Comparison of ENCODE assay signal across 9 cellular contexts in genomic region chr1:201169971-201170532, GRCh38. TPM values are rescaled to one million over a fixed set of nuclear protein-coding genes. Genes with fewer than 3 reads are reported as not detected.
DNase-seq lines count a peak whose midpoint lies in the region; ATAC-seq and TF ChIP-seq lines count a peak whose summit lies in the region.
"Had no signal": no experiment of that assay in that cellular context is flagged by ENCODE, and none has a peak within 500 bp of the region (broad histone marks: within the 10 kb centered on the region; RNA-seq: fewer than 3 reads in every experiment).

No MANE protein-coding gene starts in this region.

- H3K9me2 ChIP-seq in GM23338 (ENCODE audit: insufficient read depth), result no peaks in the 10 kb centered on the region

- H3K4me2 ChIP-seq in GM23338, result peak overlapping the region; percentile 92

- H3K27ac Mint-ChIP-seq in GM23338, result peak overlapping the region; percentile 65; the same call in 1 of the 2 replicates
- peak overlapping the region; percentile 90 for H3K27ac Mint-ChIP-seq in T-helper 17 cell
- H3K27ac Mint-ChIP-seq in glutamatergic neuron (ENCODE audit: unreplicated experiment), result peak overlapping the region; percentile 65

- peaks cover 9% of the 10 kb centered on the region; the same call in 1 of the 2 replicates for H3K27me3 ChIP-seq in GM23338 (ENCODE audit: insufficient read depth)

- H3F3A ChIP-seq in GM23338 (replicated peaks; ENCODE audit: low read depth), result 0 out of 2 replicates have a peak, but pooled peaks cover 5% of the 10 kb centered on the region

- ATAC-seq in GM23338, result no peak
- no peak for ATAC-seq in T-helper 17 cell
- ATAC-seq in HG03039 (IDR thresholded peaks at IDR 0.05; ENCODE audit: unreplicated experiment), result no peak

- H3K4me3 Mint-ChIP-seq in GM23338 (peak overlapping the region; percentile 77), T-helper 17 cell (peak overlapping the region; percentile 87), glutamatergic neuron (ENCODE audit: unreplicated experiment) (peak overlapping the region; percentile 73)

- TF ChIP-seq CTCF in GM23338 (conservative IDR thresholded peaks at IDR 0.05; ENCODE audit: low read depth in 2 of 2) (no peak), glutamatergic neuron (IDR thresholded peaks at IDR 0.05; ENCODE audit: partially characterized antibody, unreplicated experiment) (no peak), retinal pigment epithelial cell (conservative IDR thresholded peaks at IDR 0.05; ENCODE audit: low read depth, low read length) (no peak)

- no peaks in the 10 kb centered on the region for H4K20me1 ChIP-seq in GM23338 (replicated peaks; ENCODE audit: insufficient read depth)

- H3K9me3 Mint-ChIP-seq in GM23338 (no peaks in the 10 kb centered on the region), glutamatergic neuron (ENCODE audit: unreplicated experiment) (peaks cover 2% of the 10 kb centered on the region)

- H3K4me1 Mint-ChIP-seq in GM23338 (peaks cover 16% of the 10 kb centered on the region), T-helper 17 cell (peaks cover 10% of the 10 kb centered on the region), glutamatergic neuron (ENCODE audit: low read depth, unreplicated experiment) (peaks cover 10% of the 10 kb centered on the region)

- no peaks in the 10 kb centered on the region for H3K36me3 Mint-ChIP-seq in GM23338 (ENCODE audit: low read depth)
- peaks cover 3% of the 10 kb centered on the region for H3K36me3 Mint-ChIP-seq in T-helper 17 cell (ENCODE audit: low read depth)
- H3K36me3 Mint-ChIP-seq in glutamatergic neuron (ENCODE audit: unreplicated experiment), result no peaks in the 10 kb centered on the region

- peaks cover 2% of the 10 kb centered on the region for H3K27me3 Mint-ChIP-seq in GM23338 (ENCODE audit: insufficient read depth, low read depth, poor library complexity)
- H3K27me3 Mint-ChIP-seq in T-helper 17 cell, result peaks cover 12% of the 10 kb centered on the region
- H3K27me3 Mint-ChIP-seq in glutamatergic neuron (ENCODE audit: unreplicated experiment), result no peaks in the 10 kb centered on the region

- H2AFZ ChIP-seq in GM23338, result peak overlapping the region; percentile 89; the same call in 1 of the 2 replicates

- no peaks in the 10 kb centered on the region for H3K36me3 ChIP-seq in GM23338 (ENCODE audit: insufficient read depth)

- DNase-seq in GM23338 (ENCODE audit: low spot score) (no peak), T-helper 17 cell (no peak), glutamatergic neuron (no peak), retinal pigment epithelial cell (ENCODE audit: low read depth) (no peak), DMS 273 (lab: John Stamatoyannopoulos, UW; ENCODE audit: unreplicated experiment) (no peak), T1000 (lab: John Stamatoyannopoulos, UW) (no peak)
- no peak for DNase-seq in activated naive CD4-positive, alpha-beta T cell (lab: John Stamatoyannopoulos, UW)

- H3K4me1 ChIP-seq in GM23338 (ENCODE audit: insufficient read depth), result peaks cover 19% of the 10 kb centered on the region

- H3K9me3 ChIP-seq in T-helper 17 cell (ENCODE audit: control insufficient read depth, low read length, poor library complexity, severe bottlenecking), result no peaks in the 10 kb centered on the region

- H3K4me3 ChIP-seq in GM23338 (peak overlapping the region; percentile 88), retinal pigment epithelial cell (ENCODE audit: low read length) (peak overlapping the region; percentile 68)

- peak overlapping the region; percentile 29; the same call in 1 of the 2 replicates for H3K27ac ChIP-seq in GM23338 (ENCODE audit: low read depth)

- no peaks in the 10 kb centered on the region for H3K79me2 ChIP-seq in GM23338 (replicated peaks; ENCODE audit: insufficient read depth)

TF ChIP-seq in GM23338, 12 proteins besides CTCF, POLR2A, EP300 and RAD21 (continues in another document):
- TF ChIP-seq NANOG (IDR thresholded peaks at IDR 0.05; ENCODE audit: borderline replicate concordance), result no peak
- TF ChIP-seq CREB1 (CRISPR knock-in tag; IDR thresholded peaks at IDR 0.05; ENCODE audit: low read depth), result no peak
- no peak for TF ChIP-seq ETS1 (IDR thresholded peaks at IDR 0.05)
- TF ChIP-seq STAT1 (IDR thresholded peaks at IDR 0.05; ENCODE audit: unreplicated experiment), result no peak
- no peak for TF ChIP-seq REST (IDR thresholded peaks at IDR 0.05; ENCODE audit: unreplicated experiment)

RNA-seq across cellular contexts. Expression of gene TMEM9, which starts 15.8 kb away (rescaled TPM):
- 109 and 147 TPM in 2 replicates for total RNA-seq in GM23338 (2014; rRNA removed; shearing (Covaris generic))
- 71.1 and 78.6 TPM in 2 replicates for polyA plus RNA-seq in GM23338 (2016; fragmentation: Nextera tagmentation; extraction: Ambion mirVana)
- 10 to 100 TPM; 13.0 to 13.1 TPM for total RNA-seq in T-helper 17 cell
- 80.2 TPM for total RNA-seq in glutamatergic neuron (ENCODE audit: unreplicated experiment)

RNA-seq across cellular contexts. Expression of gene IGFN1, which starts 20.6 kb away (rescaled TPM):
- not detected in 2 replicates for total RNA-seq in GM23338 (2014; rRNA removed; shearing (Covaris generic))
- polyA plus RNA-seq in GM23338 (2016; fragmentation: Nextera tagmentation; extraction: Ambion mirVana), result not detected in 2 replicates
- total RNA-seq in T-helper 17 cell, result not detected
- 1.9 TPM for total RNA-seq in glutamatergic neuron (ENCODE audit: unreplicated experiment)

RNA-seq across cellular contexts. Expression of gene ASCL5, which starts 43.1 kb away (rescaled TPM):
- 0.54 TPM in 1 of 2 replicates, not detected in the other for total RNA-seq in GM23338 (2014; rRNA removed; shearing (Covaris generic))
- not detected in 2 replicates for polyA plus RNA-seq in GM23338 (2016; fragmentation: Nextera tagmentation; extraction: Ambion mirVana)
- total RNA-seq in T-helper 17 cell (under 1 TPM in 1 of 2 donors, not detected in 1; 0.27 TPM), glutamatergic neuron (ENCODE audit: unreplicated experiment) (not detected)
- total RNA-seq: left colon had no signal

RNA-seq across cellular contexts. Expression of gene CACNA1S, which starts 57.8 kb away (rescaled TPM):
- 0.03 and 0.04 TPM in 2 replicates for total RNA-seq in GM23338 (2014; rRNA removed; shearing (Covaris generic))
- polyA plus RNA-seq in GM23338 (2016; fragmentation: Nextera tagmentation; extraction: Ambion mirVana), result not detected in 2 replicates
- total RNA-seq in T-helper 17 cell (not detected), glutamatergic neuron (ENCODE audit: unreplicated experiment) (0.07 TPM)
- total RNA-seq: left colon had no signal
